ENCODE assay signal across 8 cellular contexts in the genomic region with DNA sequence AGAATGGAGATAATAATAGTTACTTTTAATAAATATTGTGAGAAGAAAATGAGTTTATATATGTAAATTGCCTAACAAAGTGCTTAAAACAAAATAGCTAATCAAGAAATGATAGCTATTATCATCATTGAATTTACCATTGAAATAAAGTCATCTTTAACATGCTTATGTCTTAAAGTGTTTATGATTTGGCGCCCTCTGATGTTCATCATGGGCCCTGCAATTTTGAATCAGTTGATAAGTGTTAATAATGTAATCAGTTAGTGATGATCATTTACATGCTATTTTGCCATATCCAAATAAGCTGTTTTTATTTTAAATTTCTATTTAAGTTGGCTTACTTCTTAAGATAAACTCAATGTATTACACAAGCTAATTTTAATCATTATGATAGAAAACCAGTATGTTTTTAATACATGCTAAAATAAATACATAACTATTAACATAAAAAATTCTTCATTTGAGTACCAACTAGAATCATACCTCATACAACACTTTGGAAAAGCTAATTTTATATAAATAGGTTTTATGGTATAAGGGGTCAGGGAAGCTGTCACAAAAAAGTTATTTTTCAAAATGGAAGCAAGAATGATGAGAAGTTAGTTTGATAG. TPM values are rescaled to one million over a fixed set of nuclear protein-coding genes. Genes with fewer than 3 reads are reported as not detected.
A peak's percentile ranks its signal among the peaks of the same experiment; 100 is the strongest.
DNase-seq lines count a peak whose midpoint lies in the region; ATAC-seq and TF ChIP-seq lines count a peak whose summit lies in the region.

No MANE protein-coding gene starts in this region.

- peak; percentile 62 for TF ChIP-seq CTCF in GM10248 (IDR thresholded peaks at IDR 0.05; ENCODE audit: control extremely low read depth, extremely low read depth, low read depth, missing control alignments)

- H3K9me3 Mint-ChIP-seq in activated naive CD4-positive, alpha-beta T cell treated with anti-CD3 and anti-CD28 coated beads, Interleukin-2, amount 10 ng/mL, durations not matched to agents 7 days and 5 days, result peaks cover 32% of the 10 kb centered on the region

- peak; percentile 29 for DNase-seq in GM10248 (ENCODE audit: extremely low spot score)
- peak; percentile 29 for DNase-seq in NCI-H82 treated with DMSO at 0.1 percent for 48 hours (lab: John Stamatoyannopoulos, UW; ENCODE audit: unreplicated experiment)
- DNase-seq in activated naive CD4-positive, alpha-beta T cell treated with anti-CD3 and anti-CD28 coated beads, Interleukin-2, amount 10 ng/mL, durations not matched to agents 7 days and 5 days, result peak; percentile 67
- peak; percentile 34 for DNase-seq in left ventricle myocardium superior
- DNase-seq in stimulated activated CD4-positive, alpha-beta T cell treated with anti-CD3 and anti-CD28 coated beads, Interleukin-15, amount 100 ng/mL, for 24 hours, result peak; percentile 55

- CTCF ChIA-PET in GM10248 (lab: Yijun Ruan, JAX), result interaction anchor here (0.6 to 3.0 kb wide), 17 partner anchors 9 to 1338 kb away, joined by 3 to 19 read pairs (median 4); partner anchors contain the start of gene TPD52L1
- CTCF ChIA-PET in activated naive CD4-positive, alpha-beta T cell treated with anti-CD3 and anti-CD28 coated beads, Interleukin-2, amount 10 ng/mL, durations not matched to agents 7 days and 5 days (lab: Charles Lee), result interaction anchor here (0.6 to 2.4 kb wide), 19 partner anchors 10 to 1312 kb away, joined by 3 to 36 read pairs (median 4); partner anchors contain the start of genes RNF217 and TPD52L1

- no peak overlapping the region for H3K27ac Mint-ChIP-seq in activated naive CD4-positive, alpha-beta T cell treated with anti-CD3 and anti-CD28 coated beads, Interleukin-2, amount 10 ng/mL, durations not matched to agents 7 days and 5 days

- POLR2A ChIA-PET in GM10248 (lab: Yijun Ruan, JAX), result no interaction called here

- H3K36me3 Mint-ChIP-seq in activated naive CD4-positive, alpha-beta T cell treated with anti-CD3 and anti-CD28 coated beads, Interleukin-2, amount 10 ng/mL, durations not matched to agents 7 days and 5 days, result peaks cover 9% of the 10 kb centered on the region

- H3K4me3 Mint-ChIP-seq in activated naive CD4-positive, alpha-beta T cell treated with anti-CD3 and anti-CD28 coated beads, Interleukin-2, amount 10 ng/mL, durations not matched to agents 7 days and 5 days, result no peak overlapping the region

- intact Hi-C loops in left ventricle myocardium superior (cut with micrococcal nuclease), result loop anchor here (5.0 kb wide), 1 partner anchor 147 kb away; no protein-coding TSS in a partner anchor

- H3K27me3 Mint-ChIP-seq in activated naive CD4-positive, alpha-beta T cell treated with anti-CD3 and anti-CD28 coated beads, Interleukin-2, amount 10 ng/mL, durations not matched to agents 7 days and 5 days, result no peaks in the 10 kb centered on the region

- H3K4me1 Mint-ChIP-seq in activated naive CD4-positive, alpha-beta T cell treated with anti-CD3 and anti-CD28 coated beads, Interleukin-2, amount 10 ng/mL, durations not matched to agents 7 days and 5 days, result no peaks in the 10 kb centered on the region

- ATAC-seq in HG03175 (IDR thresholded peaks at IDR 0.05; ENCODE audit: unreplicated experiment), result peak; percentile 57
- ATAC-seq in left ventricle myocardium superior, result no peak
- no peak for ATAC-seq in GM19395 (IDR thresholded peaks at IDR 0.05; ENCODE audit: unreplicated experiment)
- ATAC-seq in GM21717 (IDR thresholded peaks at IDR 0.05; ENCODE audit: unreplicated experiment), result no peak

RNA-seq across cellular contexts. Expression of gene TPD52L1, which starts 39.2 kb away (rescaled TPM):
- 57.8 TPM for total RNA-seq in left ventricle myocardium superior
